Comparison of ENCODE assay signal across 8 cellular contexts in genomic region chr16:29251571-29252011, GRCh38.
DNase-seq lines count a peak whose midpoint lies in the region; FAIRE-seq and TF ChIP-seq lines count a peak whose summit lies in the region.
"Not testable (repeated sequence)": the region's sequence is repeated elsewhere in the genome, so short reads cannot be mapped to it uniquely, and the experiment has no call there.

No MANE protein-coding gene starts in this region.

- not testable (repeated sequence) for H4K20me1 ChIP-seq in fibroblast of lung (ENCODE audit: control insufficient read depth, extremely low read depth, insufficient read depth, low read length); keratinocyte (ENCODE audit: control insufficient read depth, extremely low read depth, insufficient read depth, low read length)

- not testable (repeated sequence) for H3K79me2 ChIP-seq in fibroblast of lung (ENCODE audit: control insufficient read depth, insufficient read depth, low read length); keratinocyte (ENCODE audit: control insufficient read depth, insufficient read depth, low read length)

- intact Hi-C loops in sigmoid colon (cut with DNase I), result not testable (repeated sequence)

- not testable (repeated sequence) for H3K27me3 ChIP-seq in SJCRH30; fibroblast of lung (ENCODE audit: control insufficient read depth, insufficient read depth, low read length); keratinocyte (ENCODE audit: control insufficient read depth, extremely low read depth, insufficient read depth, low read length); sigmoid colon

- not testable (repeated sequence) for H3K4me1 ChIP-seq in SJCRH30; fibroblast of lung (ENCODE audit: control insufficient read depth, extremely low read depth, insufficient read depth, low read length); keratinocyte (ENCODE audit: control insufficient read depth, extremely low read depth, insufficient read depth, low read length); sigmoid colon

- not testable (repeated sequence) for H3K4me3 ChIP-seq in AG10803 (ENCODE audit: low read length); choroid plexus epithelial cell (ENCODE audit: low read depth, low read length); fibroblast of lung (replicated peaks in 1 of 4; ENCODE audit: control extremely low read depth in 1 of 4, insufficient read depth in 1 of 4, low read depth in 3 of 4, low read length in 4 of 4); keratinocyte (ENCODE audit: control insufficient read depth in 2 of 3, extremely low read depth in 1 of 3, insufficient read depth in 2 of 3, low read depth in 1 of 3, low read length in 3 of 3); sigmoid colon
- peak overlapping the region; percentile 36 for H3K4me3 ChIP-seq in SJCRH30

- not testable (repeated sequence) for H3K9me3 Mint-ChIP-seq in mesothelial cell of epicardium

- not testable (repeated sequence) for TF ChIP-seq EP300 in sigmoid colon (IDR thresholded peaks at IDR 0.05)

- not testable (repeated sequence) for H3K4me3 Mint-ChIP-seq in mesothelial cell of epicardium

- not testable (repeated sequence) for TF ChIP-seq POLR2A in sigmoid colon (IDR thresholded peaks at IDR 0.05)

- WGBS in sigmoid colon, 2 donors, result 13 to 73% methylated on average over 21 of the region's 21 CpGs

- not testable (repeated sequence) for H3K36me3 ChIP-seq in SJCRH30; fibroblast of lung (ENCODE audit: control insufficient read depth, insufficient read depth, low read length); keratinocyte (ENCODE audit: control insufficient read depth in 2 of 2, extremely low read depth in 1 of 2, insufficient read depth in 2 of 2, low read length in 2 of 2); sigmoid colon

- not testable (repeated sequence) for H3K27me3 Mint-ChIP-seq in mesothelial cell of epicardium (ENCODE audit: low read depth)

- dilution Hi-C loops in keratinocyte (cut with MboI; ENCODE audit: extremely low pct_ligation_motif_present, low sequenced_read_pairs), result not testable (repeated sequence)

- peak overlapping the region; percentile 71 for H3K27ac Mint-ChIP-seq in mesothelial cell of epicardium

- peak overlapping the region; percentile 23 for H3K9ac ChIP-seq in fibroblast of lung (ENCODE audit: insufficient read depth, low read length)
- not testable (repeated sequence) for H3K9ac ChIP-seq in keratinocyte (ENCODE audit: control insufficient read depth, extremely low read depth, insufficient read depth, low read length)

- peaks cover 28% of the 10 kb centered on the region for H3K4me1 Mint-ChIP-seq in mesothelial cell of epicardium

- not testable (repeated sequence) for H3K27ac ChIP-seq in SJCRH30; keratinocyte (ENCODE audit: control insufficient read depth, insufficient read depth, low read length); sigmoid colon
- H3K27ac ChIP-seq in fibroblast of lung (ENCODE audit: insufficient read depth, low read length), result peak overlapping the region; percentile 27

- H3K36me3 Mint-ChIP-seq in mesothelial cell of epicardium, result not testable (repeated sequence)

- DNase-seq in AG10803 (ENCODE audit: low read depth) (peak; percentile 60), HT-29 (ENCODE audit: low spot score) (peak; percentile 71), SJCRH30 (peak; percentile 69 to 70), choroid plexus epithelial cell (ENCODE audit: low read depth) (peak; percentile 45), fibroblast of lung (ENCODE audit: low read depth in 2 of 2) (peak in 1 of 2 donors; percentile 58), sigmoid colon (peak; percentile 54)
- DNase-seq in keratinocyte (ENCODE audit: low read depth, low spot score); mesothelial cell of epicardium (ENCODE audit: low spot score in 2 of 2, unreplicated experiment in 2 of 2): not testable (repeated sequence)

- not testable (repeated sequence) for FAIRE-seq in keratinocyte (lab: Jason Lieb, UNC)

- H3K4me2 ChIP-seq in fibroblast of lung (ENCODE audit: extremely low read depth, insufficient read depth, low read length), result peak overlapping the region; percentile 44
- not testable (repeated sequence) for H3K4me2 ChIP-seq in keratinocyte (ENCODE audit: control insufficient read depth, extremely low read depth, insufficient read depth, low read depth, low read length)

- TF ChIP-seq CTCF in AG10803 (conservative IDR thresholded peaks at IDR 0.05; ENCODE audit: low read length); choroid plexus epithelial cell (conservative IDR thresholded peaks at IDR 0.05; ENCODE audit: low read depth, low read length); fibroblast of lung (conservative IDR thresholded peaks at IDR 0.05 in 1 of 2, IDR thresholded peaks at IDR 0.05 in 1 of 2; ENCODE audit: low read depth in 1 of 2, low read length in 2 of 2); keratinocyte (optimal IDR thresholded peaks at IDR 0.05 in 1 of 3, IDR thresholded peaks at IDR 0.05 in 1 of 3, conservative IDR thresholded peaks at IDR 0.05 in 1 of 3; ENCODE audit: extremely low read depth in 1 of 3, insufficient read depth in 2 of 3, low read length in 3 of 3); mesothelial cell of epicardium (IDR thresholded peaks at IDR 0.05; ENCODE audit: unreplicated experiment); sigmoid colon (IDR thresholded peaks at IDR 0.05): not testable (repeated sequence)

- not testable (repeated sequence) for H2AFZ ChIP-seq in fibroblast of lung (ENCODE audit: low read length)
- peak overlapping the region; percentile 53 for H2AFZ ChIP-seq in keratinocyte (ENCODE audit: control insufficient read depth, low read length)

- not testable (repeated sequence) for H3K9me3 ChIP-seq in SJCRH30 (replicated peaks); fibroblast of lung (ENCODE audit: control insufficient read depth, insufficient read depth, low read depth, low read length); keratinocyte (ENCODE audit: control insufficient read depth, low read depth, low read length); sigmoid colon

- H3K9me1 ChIP-seq in keratinocyte (ENCODE audit: control insufficient read depth, extremely low read depth, insufficient read depth, low read length), result not testable (repeated sequence)
